8 cellular contexts compared by ENCODE assay signal in genomic region chr5:36878421-36879088, GRCh38. TPM values are rescaled to one million over a fixed set of nuclear protein-coding genes. Genes with fewer than 3 reads are reported as not detected.
DNase-seq lines count a peak whose midpoint lies in the region; TF ChIP-seq lines count a peak whose summit lies in the region.

No MANE protein-coding gene starts in this region.

- H3K14ac ChIP-seq in trophoblast cell (ENCODE audit: low read length) = no peak overlapping the region

- no peak overlapping the region for H2BK120ac ChIP-seq in trophoblast cell (ENCODE audit: insufficient read depth, low read length, poor library complexity)

- peaks cover 15% of the 10 kb centered on the region for H3K79me2 ChIP-seq in trophoblast cell (ENCODE audit: control insufficient read depth, insufficient read depth, low read length, poor library complexity)

- TF ChIP-seq CTCF in WERI-Rb-1 (IDR thresholded peaks at IDR 0.05; ENCODE audit: low read depth, low read length) (no peak), fibroblast of villous mesenchyme (IDR thresholded peaks at IDR 0.05; ENCODE audit: insufficient read depth, low read depth, low read length) (no peak)

- H3K9ac ChIP-seq in trophoblast cell (ENCODE audit: low read length) = no peak overlapping the region

- H3K4ac ChIP-seq in trophoblast cell (ENCODE audit: low read depth, low read length) = peak overlapping the region; percentile 97

- H4K12ac ChIP-seq in trophoblast cell (ENCODE audit: low read depth, low read length) = no peak overlapping the region

- H3K27me3 ChIP-seq in WERI-Rb-1 (ENCODE audit: insufficient read depth, low read depth, severe bottlenecking) (no peaks in the 10 kb centered on the region), trophoblast cell (ENCODE audit: insufficient read depth, low read length) (no peaks in the 10 kb centered on the region)

- no peak overlapping the region for H2AK5ac ChIP-seq in trophoblast cell (ENCODE audit: low read length)

- TF ChIP-seq RAD21 in Ishikawa (IDR thresholded peaks at IDR 0.05; ENCODE audit: low read depth) = no peak

- H3K9me3 ChIP-seq in WERI-Rb-1 (ENCODE audit: severe bottlenecking) (no peaks in the 10 kb centered on the region), trophoblast cell (ENCODE audit: insufficient read depth, low read depth, low read length) (no peaks in the 10 kb centered on the region)

- no CpG with 5 or more reads among the region's 15 CpGs for whole genome bisulfite sequencing in trophoblast cell (ENCODE audit: extremely low coverage, insufficient coverage, insufficient read length)

- H2BK5ac ChIP-seq in trophoblast cell (ENCODE audit: low read depth, low read length, poor library complexity) = no peak overlapping the region

- H3K27ac ChIP-seq in WERI-Rb-1 (peak overlapping the region; percentile 97), trophoblast cell (ENCODE audit: low read depth, low read length) (no peak overlapping the region)

- no peak overlapping the region for H3K18ac ChIP-seq in trophoblast cell (ENCODE audit: low read length)

- H4K8ac ChIP-seq in trophoblast cell (ENCODE audit: low read depth, low read length) = no peak overlapping the region

- H3K4me1 ChIP-seq in trophoblast cell (ENCODE audit: control insufficient read depth in 1 of 2, insufficient read depth in 2 of 2, low read length in 2 of 2) = no peaks in the 10 kb centered on the region

- peaks cover 16% of the 10 kb centered on the region for H3K79me1 ChIP-seq in trophoblast cell (ENCODE audit: low read length)

- H4K91ac ChIP-seq in trophoblast cell (ENCODE audit: low read depth, low read length) = no peak overlapping the region

- H2BK12ac ChIP-seq in trophoblast cell (ENCODE audit: low read length) = no peak overlapping the region

- peaks cover 9% of the 10 kb centered on the region; the same call in 1 of the 2 replicates for H3K36me3 ChIP-seq in WERI-Rb-1
- no peaks in the 10 kb centered on the region for H3K36me3 ChIP-seq in trophoblast cell (ENCODE audit: control insufficient read depth in 1 of 2, insufficient read depth in 2 of 2, low read length in 2 of 2)

- no peak overlapping the region for H3K23ac ChIP-seq in trophoblast cell (ENCODE audit: low read length)

- peak; percentile 22 for DNase-seq in DMS79 (lab: John Stamatoyannopoulos, UW)
- peak; percentile 83 for DNase-seq in WERI-Rb-1
- peak; percentile 65 for DNase-seq in fibroblast of villous mesenchyme (ENCODE audit: low read depth)
- DNase-seq in trophoblast cell = peak; percentile 5 to 33
- DNase-seq in GM19238 (ENCODE audit: insufficient read length, low spot score) = no peak
- no peak for DNase-seq in stimulated activated CD4-positive, alpha-beta T cell treated with anti-CD3 and anti-CD28 coated beads, Interleukin-2, amount 100 ng/mL, for 24 hours
- DNase-seq in NCI-H446 treated with DMSO at 0.1 percent for 48 hours (lab: John Stamatoyannopoulos, UW) = no peak

- H3K4me2 ChIP-seq in trophoblast cell (ENCODE audit: low read length) = peak overlapping the region; percentile 87

- TF ChIP-seq EP300 in Ishikawa (IDR thresholded peaks at IDR 0.05; ENCODE audit: borderline replicate concordance) = no peak

- H2AFZ ChIP-seq in trophoblast cell (ENCODE audit: insufficient read depth, low read length, poor library complexity) = no peak overlapping the region

- H3K4me3 ChIP-seq in WERI-Rb-1 (ENCODE audit: low read depth, low read length) = peak overlapping the region; percentile 76
- peak overlapping the region; percentile 87 for H3K4me3 ChIP-seq in fibroblast of villous mesenchyme (ENCODE audit: low read depth, low read length)
- H3K4me3 ChIP-seq in trophoblast cell (ENCODE audit: low read depth, low read length) = no peak overlapping the region

TF ChIP-seq in Ishikawa, 13 proteins besides CTCF, POLR2A, EP300 and RAD21:
- TF ChIP-seq FOXM1 (IDR thresholded peaks at IDR 0.05; ENCODE audit: borderline replicate concordance, low read depth) (peak; percentile 65; the same call in 1 of the 2 replicates), MAX (IDR thresholded peaks at IDR 0.05) (0 out of 2 replicates have a peak, but pooled peaks have one; percentile 18), TCF12 (IDR thresholded peaks at IDR 0.05; ENCODE audit: low read depth) (no peak)

RNA-seq across cellular contexts. Expression of gene NIPBL, which starts 2.0 kb away (rescaled TPM):
- total RNA-seq in fibroblast of villous mesenchyme = 20.6 and 24.6 TPM in 2 replicates
- polyA plus RNA-seq in trophoblast cell (2013) = 22.3 and 23.5 TPM in 2 replicates

Comparison
In these comparisons a context has a peak if more than half of its experiments do, and no peak if none do; other contexts are left out.
1. DNase-seq: peak in DMS79 (single experiment), WERI-Rb-1 (single experiment), fibroblast of villous mesenchyme (single experiment) and trophoblast cell (2 of 2); none in GM19238 (single experiment), stimulated activated CD4-positive, alpha-beta T cell treated with anti-CD3 and anti-CD28 coated beads, Interleukin-2, amount 100 ng/mL, for 24 hours (0 of 2) and NCI-H446 treated with DMSO at 0.1 percent for 48 hours (single experiment).